ENCODE assay signal across 14 cellular contexts in the genomic region with DNA sequence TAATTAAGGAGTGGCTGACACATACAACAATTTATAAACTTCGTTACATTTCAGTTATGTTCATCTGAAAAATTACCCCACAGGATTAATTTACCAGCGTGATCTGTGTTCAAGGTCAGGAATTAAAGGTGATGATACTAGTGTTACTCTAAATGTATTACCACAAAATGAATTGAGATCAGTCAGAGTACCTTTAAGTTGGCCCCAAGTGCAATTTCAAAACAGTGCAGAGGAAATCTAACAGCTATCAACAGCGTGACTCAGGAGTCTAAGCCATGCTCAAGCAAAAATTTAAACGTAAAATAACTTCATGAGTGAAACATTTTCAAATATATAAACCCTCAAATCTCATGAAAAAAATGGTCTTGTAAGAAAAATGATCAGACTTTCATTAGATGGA.
"Had no signal": no experiment of that assay in that cellular context is flagged by ENCODE, and none has a peak within 500 bp of the region (broad histone marks: within the 10 kb centered on the region; RNA-seq: fewer than 3 reads in every experiment).

No MANE protein-coding gene starts in this region.

- H3K4me3 ChIP-seq: ascending aorta, gastrocnemius medialis, right atrium auricular region, smooth muscle cell, tibial artery, vagina had no signal

- H3K4me2 ChIP-seq: smooth muscle cell had no signal

- H3K4me3 Mint-ChIP-seq: activated naive CD8-positive, alpha-beta T cell treated with anti-CD3 and anti-CD28 coated beads, Interleukin-2, amount 10 ng/mL, durations not matched to agents 7 days and 5 days; stimulated activated effector memory CD8-positive, alpha-beta T cell treated with anti-CD3 and anti-CD28 coated beads, Interleukin-12 subunit alpha, Interleukin-12 subunit beta, amount 100 ng/mL, for 72 hours had no signal

- H3K27ac ChIP-seq: ascending aorta, gastrocnemius medialis, right atrium auricular region, tibial artery, vagina had no signal

- H3K4me1 ChIP-seq: ascending aorta, gastrocnemius medialis, right atrium auricular region had no signal

- H3K9me3 ChIP-seq: ascending aorta, gastrocnemius medialis, right atrium auricular region, tibial artery, vagina had no signal

- H3K27me3 Mint-ChIP-seq: activated naive CD8-positive, alpha-beta T cell treated with anti-CD3 and anti-CD28 coated beads, Interleukin-2, amount 10 ng/mL, durations not matched to agents 7 days and 5 days had no signal

- DNase-seq: activated CD4-positive, alpha-beta T cell treated with anti-CD3 and anti-CD28 coated beads, Interleukin-2, amount 50 U/mL, for 48 hours; activated CD4-positive, CD25-positive, alpha-beta regulatory T cell treated with anti-CD3 and anti-CD28 coated beads, Interleukin-2, amount 50 U/mL, for 72 hours; activated naive CD8-positive, alpha-beta T cell treated with anti-CD3 and anti-CD28 coated beads, Interleukin-2, amount 10 ng/mL, durations not matched to agents 7 days and 5 days; activated T-cell treated with anti-CD3 and anti-CD28 coated beads, Interleukin-2, amount 50 U/mL, for 48 hours; gastrocnemius medialis; kidney; left ventricle myocardium superior; nucleus accumbens; tibial artery had no signal

- H3K27me3 ChIP-seq: ascending aorta, gastrocnemius medialis, right atrium auricular region, tibial artery, vagina had no signal

- H3K9me3 Mint-ChIP-seq: activated naive CD8-positive, alpha-beta T cell treated with anti-CD3 and anti-CD28 coated beads, Interleukin-2, amount 10 ng/mL, durations not matched to agents 7 days and 5 days; stimulated activated effector memory CD8-positive, alpha-beta T cell treated with anti-CD3 and anti-CD28 coated beads, Interleukin-12 subunit alpha, Interleukin-12 subunit beta, amount 100 ng/mL, for 72 hours had no signal

- ATAC-seq: gastrocnemius medialis; left ventricle myocardium superior; stimulated activated effector memory CD8-positive, alpha-beta T cell treated with anti-CD3 and anti-CD28 coated beads, Interleukin-12 subunit alpha, Interleukin-12 subunit beta, amount 100 ng/mL, for 72 hours had no signal

- H3K27ac Mint-ChIP-seq: activated naive CD8-positive, alpha-beta T cell treated with anti-CD3 and anti-CD28 coated beads, Interleukin-2, amount 10 ng/mL, durations not matched to agents 7 days and 5 days; stimulated activated effector memory CD8-positive, alpha-beta T cell treated with anti-CD3 and anti-CD28 coated beads, Interleukin-12 subunit alpha, Interleukin-12 subunit beta, amount 100 ng/mL, for 72 hours had no signal
